Comparison of ENCODE assay signal across 1 cellular context in the genomic region with DNA sequence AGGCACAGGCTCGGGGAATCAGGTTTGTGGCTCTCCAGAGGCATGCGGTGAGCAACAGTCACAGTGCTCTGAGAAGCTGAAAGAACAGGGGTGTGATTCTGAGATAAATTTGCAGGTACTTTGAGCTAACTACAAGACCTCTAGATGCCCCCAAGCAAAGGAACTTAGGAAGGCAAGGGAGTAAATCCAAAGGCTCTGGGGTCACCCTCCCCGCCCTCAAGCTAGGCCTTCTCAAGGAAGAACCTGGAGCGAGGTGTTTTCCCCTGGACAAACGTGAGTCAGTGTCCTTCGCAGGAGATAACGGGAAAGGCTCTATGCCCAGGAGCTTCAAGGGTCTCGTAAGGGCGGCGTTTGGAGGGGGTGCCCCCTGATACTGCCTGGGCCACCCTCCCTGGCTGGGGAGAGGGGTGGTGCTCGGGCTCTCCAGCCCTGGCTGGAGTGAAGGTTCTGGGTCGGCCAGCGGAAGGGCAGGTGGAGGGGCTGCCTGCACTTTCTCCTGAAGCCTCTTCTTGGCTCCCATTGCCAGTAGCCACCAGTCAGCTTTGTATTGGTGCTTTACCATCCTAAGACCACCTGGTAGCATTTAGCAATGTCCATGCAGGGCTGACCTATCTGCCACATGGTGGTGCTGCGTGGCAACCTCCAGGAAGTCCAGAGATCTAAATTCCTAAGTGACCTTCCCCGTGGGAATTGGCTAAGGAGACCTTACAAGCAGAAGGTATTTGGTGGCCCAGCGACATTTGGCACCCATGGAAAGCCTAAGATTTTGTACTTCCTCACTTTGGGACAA.
TF ChIP-seq lines count a peak whose summit lies in the region.

No MANE protein-coding gene starts in this region.

TF ChIP-seq in HCT116, 20 proteins besides CTCF, POLR2A, EP300 and RAD21 (continued from another document):
- TF ChIP-seq, protein P1, sequence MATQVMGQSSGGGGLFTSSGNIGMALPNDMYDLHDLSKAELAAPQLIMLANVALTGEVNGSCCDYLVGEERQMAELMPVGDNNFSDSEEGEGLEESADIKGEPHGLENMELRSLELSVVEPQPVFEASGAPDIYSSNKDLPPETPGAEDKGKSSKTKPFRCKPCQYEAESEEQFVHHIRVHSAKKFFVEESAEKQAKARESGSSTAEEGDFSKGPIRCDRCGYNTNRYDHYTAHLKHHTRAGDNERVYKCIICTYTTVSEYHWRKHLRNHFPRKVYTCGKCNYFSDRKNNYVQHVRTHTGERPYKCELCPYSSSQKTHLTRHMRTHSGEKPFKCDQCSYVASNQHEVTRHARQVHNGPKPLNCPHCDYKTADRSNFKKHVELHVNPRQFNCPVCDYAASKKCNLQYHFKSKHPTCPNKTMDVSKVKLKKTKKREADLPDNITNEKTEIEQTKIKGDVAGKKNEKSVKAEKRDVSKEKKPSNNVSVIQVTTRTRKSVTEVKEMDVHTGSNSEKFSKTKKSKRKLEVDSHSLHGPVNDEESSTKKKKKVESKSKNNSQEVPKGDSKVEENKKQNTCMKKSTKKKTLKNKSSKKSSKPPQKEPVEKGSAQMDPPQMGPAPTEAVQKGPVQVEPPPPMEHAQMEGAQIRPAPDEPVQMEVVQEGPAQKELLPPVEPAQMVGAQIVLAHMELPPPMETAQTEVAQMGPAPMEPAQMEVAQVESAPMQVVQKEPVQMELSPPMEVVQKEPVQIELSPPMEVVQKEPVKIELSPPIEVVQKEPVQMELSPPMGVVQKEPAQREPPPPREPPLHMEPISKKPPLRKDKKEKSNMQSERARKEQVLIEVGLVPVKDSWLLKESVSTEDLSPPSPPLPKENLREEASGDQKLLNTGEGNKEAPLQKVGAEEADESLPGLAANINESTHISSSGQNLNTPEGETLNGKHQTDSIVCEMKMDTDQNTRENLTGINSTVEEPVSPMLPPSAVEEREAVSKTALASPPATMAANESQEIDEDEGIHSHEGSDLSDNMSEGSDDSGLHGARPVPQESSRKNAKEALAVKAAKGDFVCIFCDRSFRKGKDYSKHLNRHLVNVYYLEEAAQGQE (IDR thresholded peaks at IDR 0.05; ENCODE audit: low read depth), result no peak
- TF ChIP-seq, protein P2, sequence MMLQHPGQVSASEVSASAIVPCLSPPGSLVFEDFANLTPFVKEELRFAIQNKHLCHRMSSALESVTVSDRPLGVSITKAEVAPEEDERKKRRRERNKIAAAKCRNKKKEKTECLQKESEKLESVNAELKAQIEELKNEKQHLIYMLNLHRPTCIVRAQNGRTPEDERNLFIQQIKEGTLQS (IDR thresholded peaks at IDR 0.05), result no peak
- TF ChIP-seq ELF1 (IDR thresholded peaks at IDR 0.05; ENCODE audit: borderline replicate concordance, low read depth) (no peak), EZH2phosphoT487 (IDR thresholded peaks at IDR 0.05; ENCODE audit: borderline replicate concordance) (no peak)
